In the genomic region with DNA sequence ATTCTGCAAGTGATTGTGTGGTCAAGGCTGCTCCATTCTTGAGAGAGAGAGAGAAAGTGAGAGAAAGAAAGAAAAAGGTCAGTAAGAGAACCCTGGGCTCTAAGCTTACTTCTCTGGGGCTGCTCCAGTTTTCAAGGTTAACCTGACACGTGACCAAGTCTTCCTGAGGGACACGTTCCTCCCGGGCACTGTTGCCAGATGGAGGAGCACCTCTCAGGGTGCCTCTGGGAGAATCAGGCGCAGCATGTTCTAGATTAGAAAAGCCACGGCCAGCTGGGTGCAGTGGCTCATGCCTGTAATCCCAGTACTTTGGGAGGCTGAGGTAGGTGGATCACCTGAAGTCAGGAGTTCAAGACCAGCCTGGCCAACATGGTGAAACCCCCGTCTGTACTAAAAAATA, we compare ENCODE assay signal across 30 cellular contexts.
DNase-seq lines count a peak whose midpoint lies in the region; ATAC-seq and TF ChIP-seq lines count a peak whose summit lies in the region.
"Had no signal": no experiment of that assay in that cellular context is flagged by ENCODE, and none has a peak within 500 bp of the region (broad histone marks: within the 10 kb centered on the region; RNA-seq: fewer than 3 reads in every experiment).

No MANE protein-coding gene starts in this region.

- no peak overlapping the region for H3K4me2 ChIP-seq in neural progenitor cell
- H3K4me2 ChIP-seq: GM23338 had no signal

- H3K9me3 Mint-ChIP-seq in neural progenitor cell: no peaks in the 10 kb centered on the region
- H3K9me3 Mint-ChIP-seq: activated B cell treated with CpG ODN at 0.5 μM for 24 hours; activated naive CD4-positive, alpha-beta T cell treated with anti-CD3 and anti-CD28 coated beads, Interleukin-2, amount 50 U/mL, for 72 hours; CD8-positive, alpha-beta memory T cell; GM23338 had no signal

- no peak overlapping the region for H3K27ac ChIP-seq in coronary artery
- H3K27ac ChIP-seq in neural progenitor cell: no peak overlapping the region
- peak overlapping the region; percentile 39 to 60 for H3K27ac ChIP-seq in uterus
- H3K27ac ChIP-seq: dorsolateral prefrontal cortex, tibial nerve had no signal

- no peaks in the 10 kb centered on the region for H3K27me3 Mint-ChIP-seq in neural progenitor cell (ENCODE audit: insufficient read depth, low read depth)

- H3K9ac ChIP-seq in neural progenitor cell: no peak overlapping the region

- peak; percentile 50 for DNase-seq in activated effector memory CD4-positive, alpha-beta T cell treated with anti-CD3 and anti-CD28 coated beads, Interleukin-2, amount 50 U/mL, for 16 hours
- no peak for DNase-seq in activated effector memory CD4-positive, alpha-beta T cell treated with Interleukin-2 at 50 U/mL for 16 hours
- DNase-seq in coronary artery (ENCODE audit: low spot score) (peak; percentile 57), neural progenitor cell (ENCODE audit: low spot score) (no peak), uterus (peak; percentile 20 to 34), RKO (ENCODE audit: low spot score) (no peak)
- DNase-seq: activated B cell treated with CpG ODN at 0.5 μM for 24 hours; AML-193; aorta; CD8-positive, alpha-beta memory T cell; central memory CD4-positive, alpha-beta T cell; GDM1; KG1; kidney glomerular epithelial cell; mammary epithelial cell; NCI-H187; NCI-H748 treated with DMSO at 0.1 percent for 48 hours; occipital lobe; OCI-M1; SHP77; stimulated activated CD4-positive, alpha-beta T cell treated with anti-CD3 and anti-CD28 coated beads, Interleukin-12 subunit alpha, Interleukin-12 subunit beta, amount 100 ng/mL, for 4 hours; stimulated activated CD4-positive, alpha-beta T cell treated with anti-CD3 and anti-CD28 coated beads, Interleukin-4, amount 100 ng/mL, for 4 hours; stimulated activated naive CD4-positive, alpha-beta T cell treated with Interleukin-2 at 50 U/mL for 16 hours; T-helper 9 cell had no signal

- H3K27me3 ChIP-seq in neural progenitor cell (no peaks in the 10 kb centered on the region), uterus (no peaks in the 10 kb centered on the region)
- H3K27me3 ChIP-seq: dorsolateral prefrontal cortex, tibial nerve had no signal

- H3K36me3 Mint-ChIP-seq in neural progenitor cell: no peaks in the 10 kb centered on the region
- H3K36me3 Mint-ChIP-seq: activated naive CD4-positive, alpha-beta T cell treated with anti-CD3 and anti-CD28 coated beads, Interleukin-2, amount 50 U/mL, for 72 hours; CD8-positive, alpha-beta memory T cell had no signal

- intact Hi-C loops in uterus (cut with DNase I; ENCODE audit: low total_unique reads): no loop called here

- no peak overlapping the region for H2AFZ ChIP-seq in neural progenitor cell (replicated peaks)

- H3K9me3 ChIP-seq in neural progenitor cell (ENCODE audit: low read depth) (no peaks in the 10 kb centered on the region), uterus (no peaks in the 10 kb centered on the region)
- H3K9me3 ChIP-seq: tibial nerve had no signal

- peak overlapping the region; percentile 67 for H3K27ac Mint-ChIP-seq in neural progenitor cell
- H3K27ac Mint-ChIP-seq: activated B cell treated with CpG ODN at 0.5 μM for 24 hours; activated naive CD4-positive, alpha-beta T cell treated with anti-CD3 and anti-CD28 coated beads, Interleukin-2, amount 50 U/mL, for 72 hours; CD8-positive, alpha-beta memory T cell; GM23338 had no signal

- H3K79me2 ChIP-seq in neural progenitor cell (ENCODE audit: low read depth): no peaks in the 10 kb centered on the region

- H4K20me1 ChIP-seq in neural progenitor cell (ENCODE audit: low read depth): no peaks in the 10 kb centered on the region

- no peak for ATAC-seq in GM19397 (IDR thresholded peaks at IDR 0.05; ENCODE audit: unreplicated experiment)
- no peak for ATAC-seq in HG02763 (IDR thresholded peaks at IDR 0.05; ENCODE audit: unreplicated experiment)
- ATAC-seq: activated naive CD4-positive, alpha-beta T cell treated with anti-CD3 and anti-CD28 coated beads, Interleukin-2, amount 50 U/mL, for 72 hours; GM23338 had no signal

- H3K4me1 ChIP-seq in neural progenitor cell (peaks cover 22% of the 10 kb centered on the region), uterus (peaks cover 0 to 14% of the 10 kb centered on the region in 2 donors)

- no peak overlapping the region for H3K4me3 Mint-ChIP-seq in neural progenitor cell
- H3K4me3 Mint-ChIP-seq: activated B cell treated with CpG ODN at 0.5 μM for 24 hours; CD8-positive, alpha-beta memory T cell; GM23338 had no signal

- peaks cover 16% of the 10 kb centered on the region for H3F3A ChIP-seq in neural progenitor cell (ENCODE audit: low read depth)

- no peak for TF ChIP-seq POLR2A in uterus (IDR thresholded peaks at IDR 0.05)

- H3K36me3 ChIP-seq in neural progenitor cell (no peaks in the 10 kb centered on the region), uterus (no peaks in the 10 kb centered on the region)
- H3K36me3 ChIP-seq: tibial nerve had no signal

- TF ChIP-seq CTCF in coronary artery (IDR thresholded peaks at IDR 0.05): no peak
- TF ChIP-seq CTCF in neural progenitor cell (IDR thresholded peaks at IDR 0.05): no peak
- TF ChIP-seq CTCF in uterus (IDR thresholded peaks at IDR 0.05): no peak

- H3K4me3 ChIP-seq in coronary artery (no peak overlapping the region), neural progenitor cell (no peak overlapping the region), uterus (no peak overlapping the region)
- H3K4me3 ChIP-seq: dorsolateral prefrontal cortex, GM23338, tibial nerve had no signal

- H3K4me1 Mint-ChIP-seq in neural progenitor cell: peaks cover 24% of the 10 kb centered on the region
- H3K4me1 Mint-ChIP-seq: CD8-positive, alpha-beta memory T cell had no signal

Comparison
In these comparisons a context has a peak if more than half of its experiments do, and no peak if none do; other contexts are left out.
1. DNase-seq: peak in activated effector memory CD4-positive, alpha-beta T cell treated with anti-CD3 and anti-CD28 coated beads, Interleukin-2, amount 50 U/mL, for 16 hours (single experiment), coronary artery (single experiment) and uterus (2 of 2); none in activated effector memory CD4-positive, alpha-beta T cell treated with Interleukin-2 at 50 U/mL for 16 hours (single experiment), neural progenitor cell (single experiment) and RKO (single experiment).
2. H3K27ac ChIP-seq: peak in uterus (2 of 2); none in coronary artery (0 of 2) and neural progenitor cell (single experiment).